12 cellular contexts compared by ENCODE assay signal in the genomic region with DNA sequence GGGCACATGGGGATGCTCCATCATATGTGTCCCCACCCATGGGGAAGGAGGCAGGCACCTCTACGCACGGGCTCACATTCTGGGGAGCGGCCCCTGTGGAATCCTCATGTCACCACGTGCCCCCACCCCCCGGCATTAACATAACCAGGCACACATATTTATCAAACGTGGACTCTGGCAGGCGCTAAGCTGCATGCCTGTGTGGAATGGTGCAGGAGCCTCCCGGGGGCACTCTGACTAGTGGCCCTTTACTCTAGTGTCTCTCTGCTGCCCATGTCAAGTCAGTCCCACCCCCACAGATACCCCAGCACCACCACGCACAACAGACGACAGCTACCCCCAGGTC.
DNase-seq lines count a peak whose midpoint lies in the region; ATAC-seq and TF ChIP-seq lines count a peak whose summit lies in the region.
"Had no signal": no experiment of that assay in that cellular context is flagged by ENCODE, and none has a peak within 500 bp of the region (broad histone marks: within the 10 kb centered on the region; RNA-seq: fewer than 3 reads in every experiment).

No MANE protein-coding gene starts in this region.

- no peak overlapping the region for H4K5ac ChIP-seq in mesendoderm (ENCODE audit: low read length)

- peak overlapping the region; percentile 94 for H3K27ac Mint-ChIP-seq in stimulated activated naive CD8-positive, alpha-beta T cell treated with anti-CD3 and anti-CD28 coated beads, Interleukin-15, Interleukin-2, amounts not matched to agents 100 ng/mL and 50 ng/mL, for 24 hours
- H3K27ac Mint-ChIP-seq in activated T-helper 2 cell treated with anti-CD3 and anti-CD28 coated beads, Interferon-gamma antibody, Interleukin-2, Interleukin-4, amounts not matched to agents 10 μg/mL and 5 μg/mL and 100 μg/mL, durations not matched to agents 14 hours and 24 hours and 36 hours, result peak overlapping the region; percentile 87

- no peak overlapping the region for H2BK5ac ChIP-seq in mesendoderm (ENCODE audit: low read length)

- H2BK120ac ChIP-seq in mesendoderm (ENCODE audit: low read depth, low read length), result no peak overlapping the region

- peaks cover 3% of the 10 kb centered on the region for H3K4me1 ChIP-seq in mesendoderm (ENCODE audit: control insufficient read depth, low read depth, low read length)
- H3K4me1 ChIP-seq in upper lobe of right lung, result peaks cover 23% of the 10 kb centered on the region

- peaks cover 35% of the 10 kb centered on the region for H3K36me3 Mint-ChIP-seq in stimulated activated naive CD8-positive, alpha-beta T cell treated with anti-CD3 and anti-CD28 coated beads, Interleukin-15, Interleukin-2, amounts not matched to agents 100 ng/mL and 50 ng/mL, for 24 hours (ENCODE audit: low read depth)
- peaks cover 47% of the 10 kb centered on the region for H3K36me3 Mint-ChIP-seq in activated T-helper 2 cell treated with anti-CD3 and anti-CD28 coated beads, Interferon-gamma antibody, Interleukin-2, Interleukin-4, amounts not matched to agents 10 μg/mL and 5 μg/mL and 100 μg/mL, durations not matched to agents 14 hours and 24 hours and 36 hours (ENCODE audit: low read depth)

- peaks cover 12% of the 10 kb centered on the region for H3K79me1 ChIP-seq in mesendoderm (ENCODE audit: low read length)

- intact Hi-C loops in activated T-helper 2 cell treated with anti-CD3 and anti-CD28 coated beads, Interferon-gamma antibody, Interleukin-2, Interleukin-4, amounts not matched to agents 10 μg/mL and 5 μg/mL and 100 μg/mL, durations not matched to agents 14 hours and 24 hours and 36 hours (cut with micrococcal nuclease), result loop anchor here (1.0 kb wide), 1 partner anchor 16 kb away; no protein-coding TSS in a partner anchor
- intact Hi-C loops in upper lobe of right lung (cut with DNase I), result no loop called here

- H3K4me1 Mint-ChIP-seq in stimulated activated naive CD8-positive, alpha-beta T cell treated with anti-CD3 and anti-CD28 coated beads, Interleukin-15, Interleukin-2, amounts not matched to agents 100 ng/mL and 50 ng/mL, for 24 hours (ENCODE audit: low read depth), result peaks cover 96% of the 10 kb centered on the region
- peaks cover 81% of the 10 kb centered on the region for H3K4me1 Mint-ChIP-seq in activated T-helper 2 cell treated with anti-CD3 and anti-CD28 coated beads, Interferon-gamma antibody, Interleukin-2, Interleukin-4, amounts not matched to agents 10 μg/mL and 5 μg/mL and 100 μg/mL, durations not matched to agents 14 hours and 24 hours and 36 hours (ENCODE audit: low read depth)

- no peaks in the 10 kb centered on the region for H3K9me3 ChIP-seq in upper lobe of right lung

- H3K18ac ChIP-seq in mesendoderm (ENCODE audit: low read length), result no peak overlapping the region

- no peak overlapping the region for H2BK15ac ChIP-seq in mesendoderm (replicated peaks; ENCODE audit: low read depth)

- no peaks in the 10 kb centered on the region for H3K27me3 Mint-ChIP-seq in stimulated activated naive CD8-positive, alpha-beta T cell treated with anti-CD3 and anti-CD28 coated beads, Interleukin-15, Interleukin-2, amounts not matched to agents 100 ng/mL and 50 ng/mL, for 24 hours
- H3K27me3 Mint-ChIP-seq in activated T-helper 2 cell treated with anti-CD3 and anti-CD28 coated beads, Interferon-gamma antibody, Interleukin-2, Interleukin-4, amounts not matched to agents 10 μg/mL and 5 μg/mL and 100 μg/mL, durations not matched to agents 14 hours and 24 hours and 36 hours (ENCODE audit: low read depth), result no peaks in the 10 kb centered on the region

- no peak for ATAC-seq in stimulated activated naive CD8-positive, alpha-beta T cell treated with anti-CD3 and anti-CD28 coated beads, Interleukin-15, Interleukin-2, amounts not matched to agents 100 U/mL and 50 U/mL, for 24 hours
- ATAC-seq in upper lobe of right lung, result peak; percentile 2
- no peak for ATAC-seq in GM18498 (IDR thresholded peaks at IDR 0.05; ENCODE audit: unreplicated experiment)
- ATAC-seq: PC-3 had no signal

- no peak overlapping the region for H3K9ac ChIP-seq in mesendoderm (ENCODE audit: low read length)

- peak overlapping the region; percentile 20 for H3K56ac ChIP-seq in mesendoderm (ENCODE audit: low read length)

- no peak for TF ChIP-seq CTCF in upper lobe of right lung (IDR thresholded peaks at IDR 0.05)

- H3K4me3 ChIP-seq in mesendoderm (ENCODE audit: low read length) (no peak overlapping the region), upper lobe of right lung (peak overlapping the region; percentile 33)

- no peak for DNase-seq in stimulated activated naive CD8-positive, alpha-beta T cell treated with anti-CD3 and anti-CD28 coated beads, Interleukin-15, Interleukin-2, amounts not matched to agents 100 U/mL and 50 U/mL, for 24 hours
- no peak for DNase-seq in activated T-helper 2 cell treated with anti-CD3 and anti-CD28 coated beads, Interferon-gamma antibody, Interleukin-2, Interleukin-4, amounts not matched to agents 10 μg/mL and 5 μg/mL and 100 μg/mL, durations not matched to agents 14 hours and 24 hours and 36 hours (ENCODE audit: low spot score)
- DNase-seq in mesendoderm (no peak), upper lobe of right lung (no peak), T-helper 9 cell (no peak), mucosa of gallbladder (ENCODE audit: low spot score) (no peak)
- DNase-seq: amniotic stem cell, PC-3, posterior cingulate gyrus had no signal

- no peaks in the 10 kb centered on the region for H3K27me3 ChIP-seq in mesendoderm (ENCODE audit: insufficient read depth, low read length, poor library complexity)
- H3K27me3 ChIP-seq in upper lobe of right lung, result no peaks in the 10 kb centered on the region

- no peak overlapping the region for H3K4me2 ChIP-seq in mesendoderm (ENCODE audit: low read length)

- H3K27ac ChIP-seq in mesendoderm (ENCODE audit: low read depth, low read length) (no peak overlapping the region), upper lobe of right lung (peak overlapping the region; percentile 47)
- H3K27ac ChIP-seq: VCaP had no signal

- no peak overlapping the region for H3K4ac ChIP-seq in mesendoderm (ENCODE audit: low read depth, low read length)

- H2AK5ac ChIP-seq in mesendoderm (ENCODE audit: low read length), result no peak overlapping the region

- H3K9me3 Mint-ChIP-seq in stimulated activated naive CD8-positive, alpha-beta T cell treated with anti-CD3 and anti-CD28 coated beads, Interleukin-15, Interleukin-2, amounts not matched to agents 100 ng/mL and 50 ng/mL, for 24 hours, result no peaks in the 10 kb centered on the region
- no peaks in the 10 kb centered on the region for H3K9me3 Mint-ChIP-seq in activated T-helper 2 cell treated with anti-CD3 and anti-CD28 coated beads, Interferon-gamma antibody, Interleukin-2, Interleukin-4, amounts not matched to agents 10 μg/mL and 5 μg/mL and 100 μg/mL, durations not matched to agents 14 hours and 24 hours and 36 hours

- H3K79me2 ChIP-seq in mesendoderm (ENCODE audit: control insufficient read depth, insufficient read depth, low read length), result peaks cover 14% of the 10 kb centered on the region

- WGBS in mesendoderm (ENCODE audit: extremely low coverage, insufficient coverage, low lambda C conversion rate), result no CpG with 5 or more reads among the region's 10 CpGs

- H3K36me3 ChIP-seq in mesendoderm (ENCODE audit: control insufficient read depth, insufficient read depth, low read length), result no peaks in the 10 kb centered on the region
- no peaks in the 10 kb centered on the region for H3K36me3 ChIP-seq in upper lobe of right lung

- peak overlapping the region; percentile 77 for H3K4me3 Mint-ChIP-seq in stimulated activated naive CD8-positive, alpha-beta T cell treated with anti-CD3 and anti-CD28 coated beads, Interleukin-15, Interleukin-2, amounts not matched to agents 100 ng/mL and 50 ng/mL, for 24 hours
- H3K4me3 Mint-ChIP-seq in activated T-helper 2 cell treated with anti-CD3 and anti-CD28 coated beads, Interferon-gamma antibody, Interleukin-2, Interleukin-4, amounts not matched to agents 10 μg/mL and 5 μg/mL and 100 μg/mL, durations not matched to agents 14 hours and 24 hours and 36 hours (ENCODE audit: low read depth), result peak overlapping the region; percentile 72

- H3K23ac ChIP-seq in mesendoderm (ENCODE audit: low read length), result no peak overlapping the region

- no peak overlapping the region for H4K8ac ChIP-seq in mesendoderm (ENCODE audit: low read depth, low read length)
